8 cellular contexts compared by ENCODE assay signal in the genomic region with DNA sequence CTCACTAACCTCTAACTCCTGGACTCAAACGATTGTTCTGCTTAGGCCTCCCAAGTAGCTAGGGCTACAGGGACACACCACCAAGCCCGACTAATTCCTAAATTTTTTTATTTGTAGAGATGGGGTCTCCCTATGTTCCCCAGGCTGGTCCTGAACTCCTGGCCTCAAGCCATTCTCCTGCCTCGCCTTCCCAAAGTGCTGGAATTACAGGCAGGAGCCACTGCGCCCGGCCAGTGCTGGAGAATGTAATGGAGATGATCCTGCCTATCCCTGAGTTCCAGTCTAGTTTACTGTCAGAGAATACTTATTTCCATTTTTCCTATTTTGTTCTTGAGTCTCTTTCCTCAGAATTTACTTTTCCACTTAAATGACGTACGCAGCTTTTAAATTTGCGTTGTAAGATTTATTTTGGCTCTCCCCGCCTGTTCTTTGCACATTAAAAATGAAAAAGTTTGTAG. TPM values are rescaled to one million over a fixed set of nuclear protein-coding genes. Genes with fewer than 3 reads are reported as not detected.
DNase-seq lines count a peak whose midpoint lies in the region; ATAC-seq lines count a peak whose summit lies in the region.

Gene CHEK1 (plus strand): TSS at position 408 of the 458 bp plus-strand sequence. CDS start 1,606 bp downstream, outside the sequence.

- H3K27ac ChIP-seq in temporal lobe (ENCODE audit: low read depth, low read length), result peak within 1 kb of the TSS; percentile 94

- ATAC-seq in activated naive CD8-positive, alpha-beta T cell treated with anti-CD3 and anti-CD28 coated beads, Interleukin-2, amount 10 ng/mL, durations not matched to agents 7 days and 5 days (ENCODE audit: low read depth), result no peak
- ATAC-seq in GM19452 (IDR thresholded peaks at IDR 0.05; ENCODE audit: unreplicated experiment), result no peak

- no peaks in the 10 kb centered on the region for H3K9me3 Mint-ChIP-seq in activated CD4-positive, alpha-beta T cell treated with anti-CD3 and anti-CD28 coated beads, Interleukin-2, amount 10 ng/mL, durations not matched to agents 24 days and 14 days
- H3K9me3 Mint-ChIP-seq in activated naive CD8-positive, alpha-beta T cell treated with anti-CD3 and anti-CD28 coated beads, Interleukin-2, amount 10 ng/mL, durations not matched to agents 7 days and 5 days, result no peaks in the 10 kb centered on the region
- H3K9me3 Mint-ChIP-seq in immature natural killer cell, result no peaks in the 10 kb centered on the region

- H3K27ac Mint-ChIP-seq in activated CD4-positive, alpha-beta T cell treated with anti-CD3 and anti-CD28 coated beads, Interleukin-2, amount 10 ng/mL, durations not matched to agents 24 days and 14 days, result peak within 1 kb of the TSS; percentile 95
- peak within 1 kb of the TSS; percentile 95 for H3K27ac Mint-ChIP-seq in activated naive CD8-positive, alpha-beta T cell treated with anti-CD3 and anti-CD28 coated beads, Interleukin-2, amount 10 ng/mL, durations not matched to agents 7 days and 5 days
- peak within 1 kb of the TSS; percentile 89 to 98 (median 96) for H3K27ac Mint-ChIP-seq in immature natural killer cell

- DNase-seq in activated CD4-positive, alpha-beta T cell treated with anti-CD3 and anti-CD28 coated beads, Interleukin-2, amount 10 ng/mL, durations not matched to agents 24 days and 14 days, result no peak
- DNase-seq in activated CD4-positive, alpha-beta T cell treated with anti-CD3 and anti-CD28 coated beads, Interleukin-2, amount 50 U/mL, for 4 hours, result no peak
- no peak for DNase-seq in activated naive CD8-positive, alpha-beta T cell treated with anti-CD3 and anti-CD28 coated beads, Interleukin-2, amount 10 ng/mL, durations not matched to agents 7 days and 5 days
- DNase-seq in immature natural killer cell (no peak), NCI-H187 (lab: John Stamatoyannopoulos, UW) (no peak), cerebellar cortex (ENCODE audit: low spot score) (no peak)

- intact Hi-C loops in activated CD4-positive, alpha-beta T cell treated with anti-CD3 and anti-CD28 coated beads, Interleukin-2, amount 10 ng/mL, durations not matched to agents 24 days and 14 days (cut with micrococcal nuclease), result loop anchor here (1.0 to 5.0 kb wide), 4 partner anchors 32 to 644 kb away; partner anchors contain the start of genes EI24, FOXRED1, SRPRA and STT3A

- no peaks in the 10 kb centered on the region for H3K27me3 Mint-ChIP-seq in activated CD4-positive, alpha-beta T cell treated with anti-CD3 and anti-CD28 coated beads, Interleukin-2, amount 10 ng/mL, durations not matched to agents 24 days and 14 days
- no peaks in the 10 kb centered on the region for H3K27me3 Mint-ChIP-seq in activated naive CD8-positive, alpha-beta T cell treated with anti-CD3 and anti-CD28 coated beads, Interleukin-2, amount 10 ng/mL, durations not matched to agents 7 days and 5 days
- H3K27me3 Mint-ChIP-seq in immature natural killer cell (ENCODE audit: low read depth in 3 of 3), result peaks cover 5 to 11% (median 10%) of the 10 kb centered on the region in 3 donors

- peaks cover 50% of the 10 kb centered on the region for H3K36me3 Mint-ChIP-seq in activated CD4-positive, alpha-beta T cell treated with anti-CD3 and anti-CD28 coated beads, Interleukin-2, amount 10 ng/mL, durations not matched to agents 24 days and 14 days (ENCODE audit: low read depth)
- H3K36me3 Mint-ChIP-seq in activated naive CD8-positive, alpha-beta T cell treated with anti-CD3 and anti-CD28 coated beads, Interleukin-2, amount 10 ng/mL, durations not matched to agents 7 days and 5 days, result peaks cover 12% of the 10 kb centered on the region
- peaks cover 1 to 17% (median 5%) of the 10 kb centered on the region in 3 donors for H3K36me3 Mint-ChIP-seq in immature natural killer cell

- peaks cover 23% of the 10 kb centered on the region for H3K4me1 Mint-ChIP-seq in activated CD4-positive, alpha-beta T cell treated with anti-CD3 and anti-CD28 coated beads, Interleukin-2, amount 10 ng/mL, durations not matched to agents 24 days and 14 days
- peaks cover 23% of the 10 kb centered on the region for H3K4me1 Mint-ChIP-seq in activated naive CD8-positive, alpha-beta T cell treated with anti-CD3 and anti-CD28 coated beads, Interleukin-2, amount 10 ng/mL, durations not matched to agents 7 days and 5 days
- peaks cover 21 to 27% of the 10 kb centered on the region in 2 donors for H3K4me1 Mint-ChIP-seq in immature natural killer cell

- POLR2A ChIA-PET in activated naive CD8-positive, alpha-beta T cell treated with anti-CD3 and anti-CD28 coated beads, Interleukin-2, amount 10 ng/mL, durations not matched to agents 7 days and 5 days (lab: Charles Lee), result interaction anchor here (0.6 to 3.2 kb wide), 12 partner anchors 8 to 693 kb away, joined by 3 to 44 read pairs (median 3); partner anchors contain the start of genes EI24, FEZ1, HYLS1 and PUS3

- H3K4me3 Mint-ChIP-seq in activated CD4-positive, alpha-beta T cell treated with anti-CD3 and anti-CD28 coated beads, Interleukin-2, amount 10 ng/mL, durations not matched to agents 24 days and 14 days, result peak within 1 kb of the TSS; percentile 93
- H3K4me3 Mint-ChIP-seq in activated naive CD8-positive, alpha-beta T cell treated with anti-CD3 and anti-CD28 coated beads, Interleukin-2, amount 10 ng/mL, durations not matched to agents 7 days and 5 days, result peak within 1 kb of the TSS; percentile 92
- H3K4me3 Mint-ChIP-seq in immature natural killer cell, result peak within 1 kb of the TSS; percentile 95 to 100 (median 97)

RNA-seq across cellular contexts. Expression of gene CHEK1, which starts in this region (rescaled TPM):
- 125 and 131 TPM in 2 replicates for total RNA-seq in activated CD4-positive, alpha-beta T cell treated with anti-CD3 and anti-CD28 coated beads, Interleukin-2, amount 10 ng/mL, durations not matched to agents 24 days and 14 days
- 10 to 100 TPM; 61.5 to 66.9 TPM for total RNA-seq in activated naive CD8-positive, alpha-beta T cell treated with anti-CD3 and anti-CD28 coated beads, Interleukin-2, amount 10 ng/mL, durations not matched to agents 7 days and 5 days
- polyA plus RNA-seq in immature natural killer cell, result 1 to 10 TPM; 2.0 to 2.8 (median 2.4) TPM
- 9.8 TPM for total RNA-seq in temporal lobe
